In genomic region chr7:41873781-41874180, GRCh38 we compare ENCODE assay signal across 26 cellular contexts.
DNase-seq lines count a peak whose midpoint lies in the region; ATAC-seq lines count a peak whose summit lies in the region.
"Had no signal": no experiment of that assay in that cellular context is flagged by ENCODE, and none has a peak within 500 bp of the region (broad histone marks: within the 10 kb centered on the region; RNA-seq: fewer than 3 reads in every experiment).

No MANE protein-coding gene starts in this region.

- no peak overlapping the region for H3K4me3 ChIP-seq in mesenchymal stem cell (ENCODE audit: insufficient read depth in 1 of 2, low read depth in 1 of 2, low read length in 2 of 2)
- H3K4me3 ChIP-seq: ovary, suprapubic skin, upper lobe of right lung had no signal

- DNase-seq in AML-193 (lab: John Stamatoyannopoulos, UW) (peak; percentile 38 to 55), EL (peak; percentile 50), NOMO-1 treated with dmso at 0.1 percent for 144 hours (lab: John Stamatoyannopoulos, UW; ENCODE audit: unreplicated experiment) (peak; percentile 10), mesenchymal stem cell (peak; percentile 35), NCI-H2107 treated with DMSO at 0.1 percent for 48 hours (lab: John Stamatoyannopoulos, UW; ENCODE audit: unreplicated experiment) (no peak), GF-D8 (lab: John Stamatoyannopoulos, UW) (no peak)
- DNase-seq: activated CD4-positive, alpha-beta T cell treated with anti-CD3 and anti-CD28 coated beads for 48 hours; activated gamma-delta T cell; activated naive CD8-positive, alpha-beta T cell treated with anti-CD3 and anti-CD28 coated beads for 36 hours; activated T-cell treated with anti-CD3 and anti-CD28 coated beads, Interleukin-2, amount 50 U/mL, for 4 hours; CD4-positive, CD25-positive, alpha-beta regulatory T cell; cortex of kidney; DMS79 treated with DMSO at 0.1 percent for 48 hours; effector memory CD8-positive, alpha-beta T cell; head of caudate nucleus; NCI-H146; NCI-H2107; ovary; SHP77 treated with DMSO at 0.1 percent for 48 hours; small intestine; stimulated activated naive B cell treated with anti-CD40 and anti-IgM and Interleukin-4, amounts not matched to agents 10 μg/mL and 1 μg/mL and 100 μg/mL, for 72 hours; T-helper 9 cell; upper lobe of right lung had no signal

- H2BK5ac ChIP-seq in mesenchymal stem cell (ENCODE audit: low read depth, low read length, poor library complexity, severe bottlenecking) = no peak overlapping the region

- H2AFZ ChIP-seq in mesenchymal stem cell (ENCODE audit: low read depth, low read length) = no peak overlapping the region

- ATAC-seq in GM21737 (IDR thresholded peaks at IDR 0.05; ENCODE audit: unreplicated experiment) = no peak
- ATAC-seq: activated T-cell treated with anti-CD3 and anti-CD28 coated beads, Interleukin-2, amount 50 U/mL, for 4 hours; upper lobe of right lung had no signal

- no peak overlapping the region for H3K23ac ChIP-seq in mesenchymal stem cell (ENCODE audit: low read length in 2 of 2)

- no peak overlapping the region for H2BK15ac ChIP-seq in mesenchymal stem cell (ENCODE audit: low read depth, poor library complexity, severe bottlenecking)

- H3K4ac ChIP-seq in mesenchymal stem cell (ENCODE audit: low read depth in 1 of 2, low read length in 2 of 2) = no peak overlapping the region

- H3K4me1 ChIP-seq in mesenchymal stem cell (ENCODE audit: control insufficient read depth, insufficient read depth, low read depth, low read length) = no peaks in the 10 kb centered on the region
- H3K4me1 ChIP-seq: suprapubic skin had no signal

- no peak overlapping the region for H4K8ac ChIP-seq in mesenchymal stem cell (ENCODE audit: low read length)

- no peak overlapping the region for H2BK120ac ChIP-seq in mesenchymal stem cell (ENCODE audit: low read depth, low read length)

- H3K9me3 ChIP-seq in mesenchymal stem cell (ENCODE audit: control insufficient read depth, low read length) = no peaks in the 10 kb centered on the region
- H3K9me3 ChIP-seq: ovary, suprapubic skin, upper lobe of right lung had no signal

- H3K4me2 ChIP-seq in mesenchymal stem cell (ENCODE audit: low read length, poor library complexity, severe bottlenecking) = no peak overlapping the region
- H3K4me2 ChIP-seq: KMS-11 had no signal

- no peak overlapping the region for H2AK5ac ChIP-seq in mesenchymal stem cell (ENCODE audit: low read length, severe bottlenecking)

- H3K14ac ChIP-seq in mesenchymal stem cell (ENCODE audit: low read length in 2 of 2) = no peak overlapping the region

- no peak overlapping the region for H2BK12ac ChIP-seq in mesenchymal stem cell (ENCODE audit: low read length in 2 of 2)

- no peak overlapping the region for H3K27ac ChIP-seq in mesenchymal stem cell (ENCODE audit: low read length, poor library complexity, severe bottlenecking)
- H3K27ac ChIP-seq: KMS-11, ovary, suprapubic skin, upper lobe of right lung had no signal

- WGBS in mesenchymal stem cell = 38% methylated on average over 2 of the region's 2 CpGs

- H4K91ac ChIP-seq in mesenchymal stem cell (ENCODE audit: low read length) = no peak overlapping the region

- H3K18ac ChIP-seq in mesenchymal stem cell (ENCODE audit: low read depth in 1 of 2, low read length in 2 of 2) = no peak overlapping the region

- H3K9ac ChIP-seq in mesenchymal stem cell (ENCODE audit: low read length) = no peak overlapping the region
- H3K9ac ChIP-seq: KMS-11 had no signal

- no peaks in the 10 kb centered on the region for H3K79me1 ChIP-seq in mesenchymal stem cell (replicated peaks; ENCODE audit: low read length, poor library complexity, severe bottlenecking)

- no peaks in the 10 kb centered on the region for H3K36me3 ChIP-seq in mesenchymal stem cell (ENCODE audit: control insufficient read depth in 1 of 2, insufficient read depth in 2 of 2, low read depth in 1 of 2, low read length in 2 of 2)
- H3K36me3 ChIP-seq: ovary, suprapubic skin, upper lobe of right lung had no signal

- H3K27me3 ChIP-seq in mesenchymal stem cell (ENCODE audit: control insufficient read depth in 1 of 2, insufficient read depth in 1 of 2, low read length in 2 of 2) = no peaks in the 10 kb centered on the region
- H3K27me3 ChIP-seq: ovary, suprapubic skin, upper lobe of right lung had no signal

Comparison
In these comparisons a context has a peak if more than half of its experiments do, and no peak if none do; other contexts are left out.
1. DNase-seq: peak in AML-193 (2 of 2), EL (single experiment), NOMO-1 treated with dmso at 0.1 percent for 144 hours (single experiment) and mesenchymal stem cell (single experiment); none in NCI-H2107 treated with DMSO at 0.1 percent for 48 hours (single experiment) and GF-D8 (single experiment).